In the genomic region with DNA sequence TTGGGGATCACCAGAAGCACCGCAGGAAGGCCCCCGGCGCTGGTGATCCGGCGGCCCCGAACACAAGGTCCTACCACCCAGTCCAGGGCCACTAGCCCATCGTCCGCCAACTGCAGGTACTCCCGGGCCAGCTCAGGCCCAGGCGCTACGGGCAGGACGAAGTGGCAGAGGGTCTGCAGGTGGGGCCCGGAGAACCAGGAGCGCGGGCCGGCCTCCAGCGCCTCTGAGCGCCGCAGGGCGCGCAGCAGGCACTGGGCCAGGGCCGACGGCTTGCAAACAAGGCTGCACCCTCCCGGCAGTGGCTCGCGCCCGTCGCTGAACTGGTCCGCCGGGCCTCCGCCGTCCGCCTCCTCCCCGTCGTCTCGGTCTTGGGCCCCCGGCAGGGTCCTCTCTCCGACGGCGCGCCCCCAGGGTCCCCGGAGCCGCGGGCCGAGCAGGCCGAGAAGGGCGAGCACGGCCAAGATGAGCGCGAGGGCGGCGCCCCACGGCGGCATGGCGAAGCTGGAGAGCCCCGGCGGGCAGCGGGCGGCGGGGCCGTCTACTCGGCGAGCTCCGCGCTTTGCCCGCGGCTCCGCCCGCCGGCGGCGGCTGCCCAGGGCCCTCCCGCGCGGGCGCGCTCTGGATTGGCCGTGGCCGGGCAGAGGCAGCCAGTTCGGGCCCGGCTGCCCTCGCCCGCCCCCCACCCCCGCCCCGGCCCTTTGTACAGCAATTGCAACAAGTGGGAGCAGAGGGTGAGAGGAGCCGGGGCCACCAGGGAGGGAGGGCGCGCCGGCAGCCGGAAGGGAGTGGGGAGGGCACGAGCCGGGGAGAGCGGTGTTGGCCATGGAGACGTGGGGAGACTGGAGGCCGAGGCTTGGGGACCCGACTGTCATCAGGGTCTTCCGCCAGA, we compare ENCODE assay signal across 8 cellular contexts. TPM values are rescaled to one million over a fixed set of nuclear protein-coding genes. Genes with fewer than 3 reads are reported as not detected.
A peak's percentile ranks its signal among the peaks of the same experiment; 100 is the strongest.
DNase-seq lines count a peak whose midpoint lies in the region; ATAC-seq and TF ChIP-seq lines count a peak whose summit lies in the region.

A gene with protein sequence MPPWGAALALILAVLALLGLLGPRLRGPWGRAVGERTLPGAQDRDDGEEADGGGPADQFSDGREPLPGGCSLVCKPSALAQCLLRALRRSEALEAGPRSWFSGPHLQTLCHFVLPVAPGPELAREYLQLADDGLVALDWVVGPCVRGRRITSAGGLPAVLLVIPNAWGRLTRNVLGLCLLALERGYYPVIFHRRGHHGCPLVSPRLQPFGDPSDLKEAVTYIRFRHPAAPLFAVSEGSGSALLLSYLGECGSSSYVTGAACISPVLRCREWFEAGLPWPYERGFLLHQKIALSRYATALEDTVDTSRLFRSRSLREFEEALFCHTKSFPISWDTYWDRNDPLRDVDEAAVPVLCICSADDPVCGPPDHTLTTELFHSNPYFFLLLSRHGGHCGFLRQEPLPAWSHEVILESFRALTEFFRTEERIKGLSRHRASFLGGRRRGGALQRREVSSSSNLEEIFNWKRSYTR (minus strand): TSS at position 565 of the 889 bp plus-strand sequence. CDS start 71 bp downstream, at position 494.

- peak within 1 kb of the TSS; percentile 97 for H2AFZ ChIP-seq in SK-N-SH (ENCODE audit: low read depth)
- H2AFZ ChIP-seq in trophoblast cell (ENCODE audit: insufficient read depth, low read length, poor library complexity) = peak within 1 kb of the TSS; percentile 56

- intact Hi-C loops in heart right ventricle (cut with DNase I) = loop anchor here in 1 of 10 donors (10.0 kb wide), 1 partner anchor 422 kb away; no protein-coding TSS in a partner anchor

- TF ChIP-seq EP300 in Ishikawa (IDR thresholded peaks at IDR 0.05; ENCODE audit: borderline replicate concordance) = no peak
- no peak for TF ChIP-seq EP300 in SK-N-SH (IDR thresholded peaks at IDR 0.05; ENCODE audit: borderline replicate concordance in 1 of 2, low read depth in 1 of 2, low read length in 1 of 2)

- H3K4me1 ChIP-seq in SK-N-SH (ENCODE audit: control insufficient read depth in 1 of 2, insufficient read depth in 2 of 2, low read depth in 1 of 2, low read length in 1 of 2) (peaks cover 8 to 14% of the 10 kb centered on the region in 2 experiments; a peak in 1 of 4 replicates), adipocyte (ENCODE audit: control insufficient read depth, insufficient read depth, low read length) (peaks cover 38% of the 10 kb centered on the region), heart right ventricle (peaks cover 2 to 57% (median 40%) of the 10 kb centered on the region in 9 donors), trophoblast cell (ENCODE audit: control insufficient read depth in 1 of 2, insufficient read depth in 2 of 2, low read length in 2 of 2) (peaks cover 18 to 27% of the 10 kb centered on the region in 2 experiments)

- TF ChIP-seq CTCF in AG04449 (IDR thresholded peaks at IDR 0.05; ENCODE audit: insufficient read depth, low read length, missing control alignments) (no peak), SK-N-SH (IDR thresholded peaks at IDR 0.05) (no peak), heart right ventricle (IDR thresholded peaks at IDR 0.05) (peak in 1 of 9 donors; percentile 5)

- no peak within 1 kb of the TSS for H2BK5ac ChIP-seq in trophoblast cell (ENCODE audit: low read depth, low read length, poor library complexity)

- peak within 1 kb of the TSS; percentile 46 for H3K14ac ChIP-seq in trophoblast cell (ENCODE audit: low read length)

- peak within 1 kb of the TSS; percentile 92 for H3K4me2 ChIP-seq in SK-N-SH
- peak within 1 kb of the TSS; percentile 97 for H3K4me2 ChIP-seq in trophoblast cell (ENCODE audit: low read length)

- peak; percentile 25 for ATAC-seq in GM18502 (IDR thresholded peaks at IDR 0.05; ENCODE audit: poor library complexity, unreplicated experiment)
- ATAC-seq in heart right ventricle = peak; percentile 3 to 55 (median 30)

- H3K27me3 ChIP-seq in SK-N-SH (ENCODE audit: insufficient read depth) = no peaks in the 10 kb centered on the region
- no peaks in the 10 kb centered on the region for H3K27me3 ChIP-seq in adipocyte (replicated peaks; ENCODE audit: control insufficient read depth, insufficient read depth, low read length)
- no peaks in the 10 kb centered on the region for H3K27me3 ChIP-seq in heart right ventricle
- peaks cover 11% of the 10 kb centered on the region for H3K27me3 ChIP-seq in trophoblast cell (ENCODE audit: insufficient read depth, low read length)

- peak within 1 kb of the TSS; percentile 40 for H4K12ac ChIP-seq in trophoblast cell (ENCODE audit: low read depth, low read length)

- peaks cover 4% of the 10 kb centered on the region in 2 experiments for H3K36me3 ChIP-seq in SK-N-SH (replicated peaks in 1 of 2; ENCODE audit: control insufficient read depth in 1 of 2, insufficient read depth in 2 of 2, low read length in 1 of 2)
- peaks cover 36% of the 10 kb centered on the region for H3K36me3 ChIP-seq in adipocyte (ENCODE audit: control insufficient read depth, insufficient read depth, low read length, severe bottlenecking)
- H3K36me3 ChIP-seq in heart right ventricle = peaks cover 0 to 10% (median 0%) of the 10 kb centered on the region in 9 donors
- H3K36me3 ChIP-seq in trophoblast cell (ENCODE audit: control insufficient read depth in 1 of 2, insufficient read depth in 2 of 2, low read length in 2 of 2) = peaks cover 2 to 6% of the 10 kb centered on the region in 2 experiments

- CTCF ChIA-PET in AG04449 (lab: Yijun Ruan, JAX) (interaction anchor here (0.6 to 15.4 kb wide), 10 partner anchors 8 to 349 kb away, joined by 3 to 222 read pairs (median 12); no protein-coding TSS in a partner anchor), SK-N-SH (lab: Yijun Ruan, JAX) (interaction anchor here (0.8 to 11.6 kb wide), 17 partner anchors 8 to 420 kb away, joined by 3 to 166 read pairs (median 4); a partner anchor contains a TSS)

- peak within 1 kb of the TSS; percentile 64 for H3K18ac ChIP-seq in trophoblast cell (ENCODE audit: low read length)

- H3F3A ChIP-seq in SK-N-SH (replicated peaks; ENCODE audit: insufficient read depth) = peaks cover 7% of the 10 kb centered on the region

- H3K23ac ChIP-seq in trophoblast cell (ENCODE audit: low read length) = no peak within 1 kb of the TSS

- H3K9me2 ChIP-seq in SK-N-SH = no peaks in the 10 kb centered on the region

- H4K91ac ChIP-seq in trophoblast cell (ENCODE audit: low read depth, low read length) = no peak within 1 kb of the TSS

- peaks cover 10% of the 10 kb centered on the region; the same call in 1 of the 2 replicates for H3K79me2 ChIP-seq in SK-N-SH (ENCODE audit: insufficient read depth)
- H3K79me2 ChIP-seq in trophoblast cell (ENCODE audit: control insufficient read depth, insufficient read depth, low read length, poor library complexity) = peaks cover 7% of the 10 kb centered on the region

- H2AK5ac ChIP-seq in trophoblast cell (ENCODE audit: low read length) = no peak within 1 kb of the TSS

- DNase-seq in AG04449 (ENCODE audit: low read depth, low spot score) = no peak
- DNase-seq in SK-N-SH = peak; percentile 83
- DNase-seq in adipocyte (ENCODE audit: low read depth) = peak; percentile 93
- DNase-seq in heart right ventricle = peak; percentile 47 to 74
- peak; percentile 70 to 80 for DNase-seq in trophoblast cell
- DNase-seq in occipital lobe (lab: John Stamatoyannopoulos, UW) = no peak

- POLR2A ChIA-PET in AG04449 (lab: Yijun Ruan, JAX) (interaction anchor here (0.7 to 0.9 kb wide), 2 partner anchors 9 to 1921 kb away, joined by 3 read pairs; no protein-coding TSS in a partner anchor), SK-N-SH (lab: Yijun Ruan, JAX) (interaction anchor here (0.6 to 0.9 kb wide), 2 partner anchors 11 to 26 kb away, joined by 3 read pairs; no protein-coding TSS in a partner anchor)

- TF ChIP-seq RAD21 in Ishikawa (IDR thresholded peaks at IDR 0.05; ENCODE audit: low read depth) = no peak
- TF ChIP-seq RAD21 in SK-N-SH (IDR thresholded peaks at IDR 0.05; ENCODE audit: low read length) = no peak

- H3K79me1 ChIP-seq in trophoblast cell (ENCODE audit: low read length) = peaks cover 11% of the 10 kb centered on the region

- H3K9ac ChIP-seq in SK-N-SH (peak within 1 kb of the TSS; percentile 62), adipocyte (ENCODE audit: low read length) (peak within 1 kb of the TSS; percentile 94), trophoblast cell (ENCODE audit: low read length) (no peak within 1 kb of the TSS)

- H3K9me3 ChIP-seq in SK-N-SH (no peaks in the 10 kb centered on the region), adipocyte (ENCODE audit: control insufficient read depth, low read length) (no peaks in the 10 kb centered on the region), heart right ventricle (no peaks in the 10 kb centered on the region), trophoblast cell (ENCODE audit: insufficient read depth, low read depth, low read length) (peaks cover 4% of the 10 kb centered on the region)

- no peak within 1 kb of the TSS for H3K4ac ChIP-seq in trophoblast cell (ENCODE audit: low read depth, low read length)

- WGBS in SK-N-SH (ENCODE audit: low lambda C conversion rate) = under 1% methylated on average over 26 of the region's 97 CpGs
- 2 to 3% methylated on average over 81 to 97 of the region's 97 CpGs for WGBS in heart right ventricle, 2 donors
- WGBS in trophoblast cell (ENCODE audit: extremely low coverage, insufficient coverage, insufficient read length) = no CpG with 5 or more reads among the region's 97 CpGs

- H2BK12ac ChIP-seq in trophoblast cell (ENCODE audit: low read length) = no peak within 1 kb of the TSS

- H3K27ac ChIP-seq in SK-N-SH (ENCODE audit: low read depth in 2 of 2, low read length in 1 of 2) (peak within 1 kb of the TSS; percentile 29 to 77; a peak in 3 of 4 replicates), heart right ventricle (peak within 1 kb of the TSS; percentile 83 to 94 (median 90)), trophoblast cell (ENCODE audit: low read depth, low read length) (no peak within 1 kb of the TSS)

- H4K8ac ChIP-seq in trophoblast cell (ENCODE audit: low read depth, low read length) = peak within 1 kb of the TSS; percentile 61

- no peaks in the 10 kb centered on the region for H4K20me1 ChIP-seq in SK-N-SH (ENCODE audit: insufficient read depth)

- H2BK120ac ChIP-seq in trophoblast cell (ENCODE audit: insufficient read depth, low read length, poor library complexity) = no peak within 1 kb of the TSS

- H3K4me3 ChIP-seq in AG04449 (ENCODE audit: low read depth, low read length) = peak within 1 kb of the TSS; percentile 77
- peak within 1 kb of the TSS; percentile 76 to 81 for H3K4me3 ChIP-seq in SK-N-SH (ENCODE audit: low read depth in 2 of 2, low read length in 1 of 2)
- H3K4me3 ChIP-seq in adipocyte (ENCODE audit: low read length) = peak within 1 kb of the TSS; percentile 92
- H3K4me3 ChIP-seq in heart right ventricle = peak within 1 kb of the TSS; percentile 68 to 92 (median 84)
- H3K4me3 ChIP-seq in trophoblast cell (ENCODE audit: low read depth, low read length) = peak within 1 kb of the TSS; percentile 71

TF ChIP-seq in Ishikawa, 13 proteins besides CTCF, POLR2A, EP300 and RAD21 (continues in another document):
- no peak for TF ChIP-seq EGR1 (IDR thresholded peaks at IDR 0.05)

RNA-seq across cellular contexts. Expression of the gene that starts here (rescaled TPM):
- 6.3 and 7.0 TPM in 2 replicates for polyA plus RNA-seq in SK-N-SH (2012; rRNA removed)
- 4.4 and 6.0 TPM in 2 replicates for polyA plus RNA-seq in SK-N-SH (2012; cell fraction: cytosol; rRNA removed)
- polyA plus RNA-seq in SK-N-SH (2012; cell fraction: nucleus; rRNA removed) = 5.7 and 6.0 TPM in 2 replicates
- total RNA-seq in heart right ventricle = 1 to 10 TPM; 4.4 to 9.0 (median 5.6) TPM
- polyA plus RNA-seq in heart right ventricle = 1 to 10 TPM; 3.5 to 5.7 TPM
- polyA plus RNA-seq in trophoblast cell (2013) = 2.3 and 2.8 TPM in 2 replicates
- 0.78 TPM for total RNA-seq in occipital lobe

Comparison
In these comparisons a context has a peak if more than half of its experiments do, and no peak if none do; other contexts are left out.
1. DNase-seq: peak in SK-N-SH (single experiment), adipocyte (single experiment), heart right ventricle (2 of 2) and trophoblast cell (2 of 2); none in AG04449 (single experiment) and occipital lobe (single experiment).
2. Peak in every context shown above with its lines, with median percentiles within 50 percentile points of each other: H3K4me3 ChIP-seq.